In the genomic region with DNA sequence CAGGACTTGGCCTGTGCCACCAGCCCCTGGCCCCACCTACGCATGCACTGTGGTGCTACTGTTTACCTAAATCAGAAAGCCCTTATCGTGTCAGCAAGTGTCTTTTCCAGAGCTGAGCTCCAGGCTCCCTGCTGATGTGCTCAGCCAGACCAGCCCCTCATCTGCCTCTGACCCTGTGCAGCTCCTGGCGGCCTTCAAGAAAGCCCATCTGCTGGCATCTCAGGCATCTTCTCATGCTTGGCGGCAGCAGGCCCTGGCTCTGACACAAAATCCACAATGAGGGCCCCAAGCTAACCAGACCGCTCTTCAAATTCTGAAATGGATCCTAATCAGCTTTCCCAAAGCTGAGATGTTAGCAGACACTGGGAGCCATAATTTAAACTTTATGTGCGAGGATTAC, we compare ENCODE assay signal across 18 cellular contexts. TPM values are rescaled to one million over a fixed set of nuclear protein-coding genes. Genes with fewer than 3 reads are reported as not detected.
"Had no signal": no experiment of that assay in that cellular context is flagged by ENCODE, and none has a peak within 500 bp of the region (broad histone marks: within the 10 kb centered on the region; RNA-seq: fewer than 3 reads in every experiment).

No MANE protein-coding gene starts in this region.

- H3K27ac ChIP-seq: epithelial cell of prostate had no signal

- DNase-seq: activated B cell treated with CpG ODN at 0.5 μM for 24 hours; activated CD4-positive, alpha-beta T cell treated with anti-CD3 and anti-CD28 coated beads for 48 hours; activated CD8-positive, alpha-beta memory T cell treated with anti-CD3 and anti-CD28 coated beads, Interleukin-2, amount 50 U/mL, for 4 hours; activated CD8-positive, alpha-beta T cell treated with anti-CD3 and anti-CD28 coated beads, Interleukin-2, amount 10 ng/mL, durations not matched to agents 7 days and 5 days; activated gamma-delta T cell treated with Interleukin-2 at 50 U/mL for 16 hours; activated T-cell treated with anti-CD3 and anti-CD28 coated beads, Interleukin-2, amount 50 U/mL, for 72 hours; amniotic stem cell; effector memory CD8-positive, alpha-beta T cell; foreskin melanocyte; naive thymus-derived CD8-positive, alpha-beta T cell; retina; small intestine; stimulated activated CD4-positive, alpha-beta T cell treated with anti-CD3 and anti-CD28 coated beads, Interleukin-4, amount 100 ng/mL, for 24 hours; stimulated activated naive CD4-positive, alpha-beta T cell; substantia nigra; T-helper 2 cell had no signal

- ATAC-seq: activated CD8-positive, alpha-beta T cell treated with anti-CD3 and anti-CD28 coated beads, Interleukin-2, amount 10 ng/mL, durations not matched to agents 7 days and 5 days; activated T-cell treated with anti-CD3 and anti-CD28 coated beads, Interleukin-2, amount 50 U/mL, for 72 hours; effector memory CD8-positive, alpha-beta T cell; left lobe of liver; naive thymus-derived CD8-positive, alpha-beta T cell had no signal

RNA-seq across cellular contexts. Expression of gene CTDSPL, which starts 50.9 kb away (rescaled TPM):
- total RNA-seq: activated B cell treated with CpG ODN at 0.5 μM for 24 hours had no signal
